In the genomic region with DNA sequence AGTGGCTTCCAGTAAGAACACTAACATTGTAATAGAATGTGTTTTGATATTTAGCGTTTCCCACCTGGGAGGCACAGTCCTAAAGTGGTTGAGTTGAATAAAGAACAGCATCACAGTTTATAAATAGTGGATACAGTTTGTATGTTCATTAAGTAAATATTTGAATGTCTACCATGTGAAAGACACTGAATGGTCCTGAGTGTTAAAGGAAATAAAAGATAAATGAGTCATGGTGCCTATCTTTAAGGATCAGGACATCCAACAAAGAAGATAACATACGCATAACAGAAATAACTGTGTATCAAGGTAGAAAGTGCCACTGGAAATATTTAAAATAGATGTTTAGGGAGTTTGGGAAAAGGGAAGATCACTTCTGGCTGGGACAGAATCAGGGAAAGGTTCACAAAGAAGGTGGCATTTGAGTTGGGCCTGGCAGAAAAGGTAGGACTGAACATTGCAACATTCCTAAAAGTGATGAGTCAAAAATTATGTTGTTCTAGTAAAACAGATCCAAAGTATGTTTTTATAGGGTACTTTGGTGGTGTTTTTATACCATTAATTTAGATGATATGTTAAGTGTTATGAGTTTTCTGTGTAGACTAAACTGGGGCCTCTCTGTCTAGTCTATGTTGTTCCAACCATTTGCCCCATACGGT, we compare ENCODE assay signal across 11 cellular contexts. TPM values are rescaled to one million over a fixed set of nuclear protein-coding genes. Genes with fewer than 3 reads are reported as not detected.
DNase-seq lines count a peak whose midpoint lies in the region; ATAC-seq and TF ChIP-seq lines count a peak whose summit lies in the region.
"Had no signal": no experiment of that assay in that cellular context is flagged by ENCODE, and none has a peak within 500 bp of the region (broad histone marks: within the 10 kb centered on the region; RNA-seq: fewer than 3 reads in every experiment).

No MANE protein-coding gene starts in this region.

- no peak overlapping the region for H3K4me3 ChIP-seq in RWPE2 (ENCODE audit: severe bottlenecking)
- H3K4me3 ChIP-seq: tibial artery had no signal

- H3K4me1 ChIP-seq in RWPE2 (ENCODE audit: insufficient read depth, poor library complexity, severe bottlenecking) (peaks cover 12% of the 10 kb centered on the region), foreskin keratinocyte (peaks cover 12% of the 10 kb centered on the region)
- H3K4me1 ChIP-seq: tibial artery had no signal

- ATAC-seq in RWPE2 (ENCODE audit: low read depth) = peak; percentile 66
- peak; percentile 53 for ATAC-seq in foreskin keratinocyte

- H3K27me3 ChIP-seq in RWPE2 (ENCODE audit: insufficient read depth, poor library complexity, severe bottlenecking) = no peaks in the 10 kb centered on the region
- H3K27me3 ChIP-seq in foreskin keratinocyte = no peaks in the 10 kb centered on the region
- H3K27me3 ChIP-seq: tibial artery had no signal

- H3K27ac ChIP-seq in RWPE2 (ENCODE audit: poor library complexity, severe bottlenecking) (no peak overlapping the region), foreskin keratinocyte (no peak overlapping the region), substantia nigra (ENCODE audit: low read depth, low read length, poor library complexity, severe bottlenecking) (peak overlapping the region; percentile 75)
- H3K27ac ChIP-seq: tibial artery had no signal

- DNase-seq in HT1080 (ENCODE audit: low read depth) (peak; percentile 32), RWPE2 (ENCODE audit: low spot score) (no peak), foreskin keratinocyte (peak; percentile 11 to 43), substantia nigra (lab: John Stamatoyannopoulos, UW) (no peak), SKM-1 treated with dmso at 0.1 percent for 144 hours (lab: John Stamatoyannopoulos, UW; ENCODE audit: unreplicated experiment) (no peak), medulla oblongata (ENCODE audit: extremely low spot score) (no peak)
- no peak for DNase-seq in stimulated activated CD4-positive, alpha-beta T cell treated with anti-CD3 and anti-CD28 coated beads, Interleukin-2, amount 100 ng/mL, for 24 hours
- DNase-seq: NCI-H524, SIG-M5, tibial artery had no signal

- no peaks in the 10 kb centered on the region for H3K9me3 ChIP-seq in RWPE2 (ENCODE audit: severe bottlenecking)
- H3K9me3 ChIP-seq: tibial artery had no signal

- TF ChIP-seq CTCF in RWPE2 (IDR thresholded peaks at IDR 0.05; ENCODE audit: poor library complexity, severe bottlenecking) (no peak), foreskin keratinocyte (conservative IDR thresholded peaks at IDR 0.05) (no peak)

- no peaks in the 10 kb centered on the region for H3K36me3 ChIP-seq in RWPE2 (ENCODE audit: low read depth)
- H3K36me3 ChIP-seq: tibial artery had no signal

RNA-seq across cellular contexts. Expression of a gene that starts 41.5 kb away (rescaled TPM):
- total RNA-seq in HT1080 (2014; rRNA removed; shearing (Covaris generic)) = 10.0 and 16.2 TPM in 2 replicates
- polyA plus RNA-seq in HT1080 (2015; cell fraction: cytosol; rRNA removed) = 19.4 and 23.1 TPM in 2 replicates
- 17.5 and 19.2 TPM in 2 replicates for polyA plus RNA-seq in HT1080 (2015; cell fraction: nucleus; rRNA removed)
- 25.0 and 30.3 TPM in 2 replicates for total RNA-seq in foreskin keratinocyte
- 29.5 and 32.5 TPM in 2 replicates for polyA plus RNA-seq in foreskin keratinocyte

RNA-seq across cellular contexts. Expression of a gene that starts 59.7 kb away (rescaled TPM):
- 1.9 and 2.1 TPM in 2 replicates for total RNA-seq in HT1080 (2014; rRNA removed; shearing (Covaris generic))
- polyA plus RNA-seq in HT1080 (2015; cell fraction: cytosol; rRNA removed) = 3.5 and 3.8 TPM in 2 replicates
- 11.9 and 12.2 TPM in 2 replicates for polyA plus RNA-seq in HT1080 (2015; cell fraction: nucleus; rRNA removed)
- total RNA-seq in foreskin keratinocyte = 9.0 and 9.5 TPM in 2 replicates
- polyA plus RNA-seq in foreskin keratinocyte = 4.2 and 5.0 TPM in 2 replicates
- total RNA-seq: mononuclear cell had no signal

Comparison
In these comparisons a context has a peak if more than half of its experiments do, and no peak if none do; other contexts are left out.
1. DNase-seq: peak in HT1080 (single experiment) and foreskin keratinocyte (2 of 2); none in RWPE2 (single experiment), substantia nigra (0 of 49), stimulated activated CD4-positive, alpha-beta T cell treated with anti-CD3 and anti-CD28 coated beads, Interleukin-2, amount 100 ng/mL, for 24 hours (0 of 2), SKM-1 treated with dmso at 0.1 percent for 144 hours (single experiment) and medulla oblongata (single experiment).